Comparison of ENCODE assay signal across 28 cellular contexts in genomic region chr10:75474106-75474505, GRCh38. TPM values are rescaled to one million over a fixed set of nuclear protein-coding genes. Genes with fewer than 3 reads are reported as not detected.
"Had no signal": no experiment of that assay in that cellular context is flagged by ENCODE, and none has a peak within 500 bp of the region (broad histone marks: within the 10 kb centered on the region; RNA-seq: fewer than 3 reads in every experiment).

No MANE protein-coding gene starts in this region.

- H3K9me3 ChIP-seq: colonic mucosa, esophagus muscularis mucosa, esophagus squamous epithelium, gastrocnemius medialis, gastroesophageal sphincter, heart left ventricle had no signal

- H3K27ac ChIP-seq: colonic mucosa, coronary artery, dorsolateral prefrontal cortex, epithelial cell of prostate, esophagus muscularis mucosa, esophagus squamous epithelium, foreskin keratinocyte, gastrocnemius medialis, gastroesophageal sphincter, heart left ventricle, heart right ventricle had no signal

- H3K27me3 ChIP-seq: colonic mucosa, dorsolateral prefrontal cortex, esophagus muscularis mucosa, esophagus squamous epithelium, foreskin keratinocyte, gastrocnemius medialis, gastroesophageal sphincter, heart left ventricle, heart right ventricle had no signal

- H3K36me3 ChIP-seq: colonic mucosa, esophagus muscularis mucosa, esophagus squamous epithelium, gastrocnemius medialis, gastroesophageal sphincter, heart left ventricle, heart right ventricle had no signal

- H3K4me3 ChIP-seq: colonic mucosa, coronary artery, dorsolateral prefrontal cortex, esophagus muscularis mucosa, esophagus squamous epithelium, gastrocnemius medialis, gastroesophageal sphincter, heart left ventricle, heart right ventricle had no signal

- H3K4me1 ChIP-seq: foreskin keratinocyte, gastrocnemius medialis had no signal

- DNase-seq: colonic mucosa; cortex of kidney; dermis blood vessel endothelial cell; dorsolateral prefrontal cortex; effector CD4-positive, alpha-beta T cell; effector CD8-positive, alpha-beta T cell; effector memory CD4-positive, alpha-beta T cell; effector memory CD8-positive, alpha-beta T cell; endodermal cell; erythroblast; esophagus squamous epithelium; foreskin fibroblast; foreskin keratinocyte; foreskin melanocyte; gastrocnemius medialis; glutamatergic neuron; head of caudate nucleus; heart left ventricle; heart right ventricle had no signal

- FAIRE-seq: colon, endometrium, endothelial cell of umbilical vein, frontal cortex had no signal

- ATAC-seq: effector memory CD8-positive, alpha-beta T cell; esophagus mucosa; foreskin keratinocyte; gastrocnemius medialis; gastroesophageal sphincter; heart left ventricle; heart right ventricle had no signal

RNA-seq across cellular contexts. Expression of gene LRMDA, which starts 42.7 kb away (rescaled TPM):
- total RNA-seq: foreskin keratinocyte had no signal
- polyA plus RNA-seq: foreskin keratinocyte had no signal
